33 cellular contexts compared by ENCODE assay signal in genomic region chr2:165667375-165667774, GRCh38.
"Had no signal": no experiment of that assay in that cellular context is flagged by ENCODE, and none has a peak within 500 bp of the region (broad histone marks: within the 10 kb centered on the region; RNA-seq: fewer than 3 reads in every experiment).

No MANE protein-coding gene starts in this region.

- DNase-seq: activated B cell treated with CpG ODN at 0.5 μM for 24 hours; activated CD4-positive, alpha-beta T cell treated with anti-CD3 and anti-CD28 coated beads for 48 hours; activated CD4-positive, alpha-beta T cell treated with anti-CD3 and anti-CD28 coated beads, Interleukin-2, amount 50 U/mL, for 1 hour; activated CD4-positive, alpha-beta T cell treated with anti-CD3 and anti-CD28 coated beads, Interleukin-2, amount 50 U/mL, for 48 hours; activated CD8-positive, alpha-beta memory T cell treated with anti-CD3 and anti-CD28 coated beads for 24 hours; activated CD8-positive, alpha-beta T cell treated with anti-CD3 and anti-CD28 coated beads for 36 hours; activated effector memory CD4-positive, alpha-beta T cell treated with Interleukin-2 at 50 U/mL for 16 hours; activated gamma-delta T cell treated with Interleukin-2 at 50 U/mL for 16 hours; activated naive CD4-positive, alpha-beta T cell treated with anti-CD3 and anti-CD28 coated beads, Interleukin-2, amount 50 U/mL, for 16 hours; activated naive CD4-positive, alpha-beta T cell treated with Interleukin-2 at 50 U/mL for 16 hours; activated T-cell treated with anti-CD3 and anti-CD28 coated beads, Interleukin-2, amount 50 U/mL, for 4 hours; amniotic stem cell; anterior cingulate cortex; brain microvascular endothelial cell; dermis blood vessel endothelial cell; effector CD4-positive, alpha-beta T cell; effector memory CD8-positive, alpha-beta T cell; esophagus squamous epithelium; foreskin melanocyte; T-helper 1 cell; T-helper 17 cell; T1000; WERI-Rb-1 had no signal

- H3K4me3 Mint-ChIP-seq: activated B cell treated with CpG ODN at 0.5 μM for 24 hours; activated CD8-positive, alpha-beta T cell treated with anti-CD3 and anti-CD28 coated beads for 36 hours; activated naive CD8-positive, alpha-beta T cell; activated T-cell treated with anti-CD3 and anti-CD28 coated beads, Interleukin-2, amount 50 U/mL, for 4 hours; activated T-helper 17 cell treated with anti-CD3 and anti-CD28 coated beads, Interleukin-2, amount 50 U/mL, for 72 hours; central memory CD8-positive, alpha-beta T cell; effector memory CD8-positive, alpha-beta T cell; T-helper 17 cell; T-helper 2 cell treated with Interferon-gamma antibody and Interleukin-4, amounts not matched to agents 5 μg/mL and 100 μg/mL, for 36 hours had no signal

- H3K27ac ChIP-seq: brain microvascular endothelial cell, coronary artery, epithelial cell of prostate, esophagus squamous epithelium, gastroesophageal sphincter, WERI-Rb-1 had no signal

- H3K27me3 Mint-ChIP-seq: activated B cell treated with CpG ODN at 0.5 μM for 24 hours; activated naive CD8-positive, alpha-beta T cell; T-helper 17 cell had no signal

- H3K36me3 Mint-ChIP-seq: activated naive CD8-positive, alpha-beta T cell had no signal

- H3K27me3 ChIP-seq: brain microvascular endothelial cell, esophagus squamous epithelium, gastroesophageal sphincter had no signal

- H3K36me3 ChIP-seq: brain microvascular endothelial cell, esophagus squamous epithelium, WERI-Rb-1 had no signal

- H3K27ac Mint-ChIP-seq: activated B cell treated with CpG ODN at 0.5 μM for 24 hours; activated CD8-positive, alpha-beta T cell treated with anti-CD3 and anti-CD28 coated beads for 36 hours; activated naive CD8-positive, alpha-beta T cell; activated T-helper 17 cell treated with anti-CD3 and anti-CD28 coated beads, Interleukin-2, amount 50 U/mL, for 72 hours; effector memory CD8-positive, alpha-beta T cell; T-helper 17 cell; T-helper 2 cell treated with Interferon-gamma antibody and Interleukin-4, amounts not matched to agents 5 μg/mL and 100 μg/mL, for 36 hours had no signal

- H3K4me3 ChIP-seq: coronary artery, esophagus squamous epithelium, gastroesophageal sphincter had no signal

- H3K4me1 Mint-ChIP-seq: activated T-helper 17 cell treated with anti-CD3 and anti-CD28 coated beads, Interleukin-2, amount 50 U/mL, for 72 hours; central memory CD8-positive, alpha-beta T cell; T-helper 17 cell had no signal

- H3K9me3 Mint-ChIP-seq: T-helper 2 cell treated with Interferon-gamma antibody and Interleukin-4, amounts not matched to agents 5 μg/mL and 100 μg/mL, for 36 hours had no signal

- FAIRE-seq: astrocyte, bronchial epithelial cell, endothelial cell of umbilical vein had no signal

- H3K9me3 ChIP-seq: esophagus squamous epithelium, gastroesophageal sphincter had no signal

- H3K4me1 ChIP-seq: esophagus squamous epithelium, gastroesophageal sphincter had no signal
